8 cellular contexts compared by ENCODE assay signal in the genomic region with DNA sequence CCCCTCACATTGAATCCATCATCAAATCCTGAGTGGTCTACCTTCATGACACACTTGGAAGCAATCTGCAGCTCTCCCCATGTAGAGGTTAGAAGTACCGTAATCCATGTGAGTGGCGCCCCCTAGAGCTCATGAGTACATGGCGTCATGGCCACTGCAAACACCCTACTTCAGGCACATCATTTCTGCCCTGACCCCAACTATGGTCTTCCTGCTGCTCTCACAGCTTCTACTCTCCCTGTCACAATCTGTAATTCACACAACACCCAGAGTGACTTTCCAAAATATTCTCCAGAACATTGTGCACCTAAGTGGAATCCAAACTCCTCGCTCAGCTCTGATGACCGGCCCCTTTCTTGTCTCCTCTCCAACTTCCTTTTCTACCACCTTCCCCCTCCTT.
DNase-seq lines count a peak whose midpoint lies in the region; ATAC-seq and TF ChIP-seq lines count a peak whose summit lies in the region.

No MANE protein-coding gene starts in this region.

- peak; percentile 51 for ATAC-seq in GM21447 (IDR thresholded peaks at IDR 0.05; ENCODE audit: unreplicated experiment)

- peak; percentile 61 for DNase-seq in EH (ENCODE audit: low read depth)
- peak; percentile 27 for DNase-seq in T-helper 22 cell (ENCODE audit: low read depth)
- peak; percentile 64 for DNase-seq in astrocyte of the hippocampus (ENCODE audit: low read depth, low spot score)
- peak; percentile 80 for DNase-seq in iris pigment epithelial cell (ENCODE audit: low read depth)
- peak; percentile 75 to 78 for DNase-seq in stimulated activated CD4-positive, alpha-beta T cell treated with anti-CD3 and anti-CD28 coated beads, Interleukin-2, amount 100 ng/mL, for 24 hours
- no peak for DNase-seq in KG1 (lab: John Stamatoyannopoulos, UW)

- peak; percentile 34; the same call in 1 of the 2 replicates for TF ChIP-seq CTCF in LNCAP (IDR thresholded peaks at IDR 0.05)
